8 cellular contexts compared by ENCODE assay signal in the genomic region with DNA sequence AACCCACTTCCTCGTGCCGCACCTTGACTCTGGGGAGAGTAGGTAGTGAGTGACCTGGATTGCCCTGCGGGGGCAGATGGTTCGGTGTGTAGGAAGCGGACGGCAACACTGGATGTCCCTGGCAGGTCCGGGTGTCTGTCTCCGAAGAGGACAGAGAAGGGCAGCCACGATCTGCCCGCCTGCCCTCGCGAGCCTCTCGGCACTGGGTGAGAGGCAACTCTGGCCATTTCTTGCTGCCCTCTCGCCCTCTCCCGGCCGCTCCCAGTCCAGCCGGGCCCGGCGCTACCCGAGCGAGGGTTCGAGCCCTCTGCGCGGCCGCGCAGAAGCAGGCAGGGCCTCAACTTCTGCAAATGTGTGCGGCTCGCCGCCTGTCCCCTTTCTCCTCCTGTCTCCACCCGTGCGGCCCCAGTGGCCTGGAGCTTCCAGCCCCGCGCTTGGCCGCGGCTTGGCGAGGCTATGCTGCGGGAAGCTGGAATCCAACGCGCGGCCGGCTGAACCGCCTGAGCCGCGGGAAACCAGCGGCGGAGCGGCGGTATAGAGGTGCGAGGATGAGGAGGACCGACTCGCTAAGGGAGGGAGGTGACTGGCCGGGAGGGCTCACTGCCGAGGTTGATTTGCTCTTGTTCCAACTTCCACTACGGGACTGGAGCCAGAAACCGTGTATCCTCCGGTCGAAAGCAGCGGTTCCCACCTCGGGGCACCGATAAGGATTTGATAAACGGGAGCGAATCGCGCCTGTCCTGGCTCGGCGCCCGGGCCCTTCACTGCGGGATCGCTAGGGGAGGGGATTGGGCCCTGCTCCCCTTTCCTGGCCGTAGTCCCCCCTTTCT. TPM values are rescaled to one million over a fixed set of nuclear protein-coding genes. Genes with fewer than 3 reads are reported as not detected.
DNase-seq lines count a peak whose midpoint lies in the region; ATAC-seq and TF ChIP-seq lines count a peak whose summit lies in the region.

No MANE protein-coding gene starts in this region.

- H3K4me2 ChIP-seq in skeletal muscle satellite cell (ENCODE audit: low read length) = peak overlapping the region; percentile 84

- no peaks in the 10 kb centered on the region for H3K27me3 ChIP-seq in SJCRH30
- peaks cover 95% of the 10 kb centered on the region for H3K27me3 ChIP-seq in iPS-20b (ENCODE audit: insufficient read depth, low read length)
- H3K27me3 ChIP-seq in skeletal muscle satellite cell (ENCODE audit: control insufficient read depth, insufficient read depth, low read length) = no peaks in the 10 kb centered on the region

- H3K27me3 Mint-ChIP-seq in MCF 10A (ENCODE audit: insufficient read depth, unreplicated experiment) = no peaks in the 10 kb centered on the region

- H3K9me3 Mint-ChIP-seq in MCF 10A (ENCODE audit: unreplicated experiment) = no peaks in the 10 kb centered on the region

- H3K36me3 ChIP-seq in SJCRH30 = no peaks in the 10 kb centered on the region
- no peaks in the 10 kb centered on the region for H3K36me3 ChIP-seq in iPS-20b (ENCODE audit: insufficient read depth, low read depth, low read length)
- no peaks in the 10 kb centered on the region for H3K36me3 ChIP-seq in skeletal muscle satellite cell (ENCODE audit: insufficient read depth, low read length)

- POLR2A ChIA-PET in MCF 10A (lab: Yijun Ruan, JAX) = interaction anchor here (0.7 to 24.9 kb wide), 17 partner anchors 13 to 475 kb away, joined by 3 to 553 read pairs (median 5); no protein-coding TSS in a partner anchor

- TF ChIP-seq CTCF in MCF 10A (IDR thresholded peaks at IDR 0.05; ENCODE audit: unreplicated experiment) = peak; percentile 15

- H3K4me1 ChIP-seq in SJCRH30 = no peaks in the 10 kb centered on the region
- H3K4me1 ChIP-seq in iPS-20b (ENCODE audit: insufficient read depth, low read length) = peaks cover 11% of the 10 kb centered on the region; the same call in 1 of the 2 replicates
- peaks cover 16% of the 10 kb centered on the region for H3K4me1 ChIP-seq in skeletal muscle satellite cell (ENCODE audit: control insufficient read depth, insufficient read depth, low read length)

- intact Hi-C loops in MCF 10A (cut with micrococcal nuclease) = loop anchor here (1.0 to 5.0 kb wide), 7 partner anchors 34 to 656 kb away; no protein-coding TSS in a partner anchor

- H3K4me1 Mint-ChIP-seq in MCF 10A (ENCODE audit: insufficient read depth, unreplicated experiment) = peaks cover 22% of the 10 kb centered on the region

- H3K36me3 Mint-ChIP-seq in MCF 10A (ENCODE audit: insufficient read depth, unreplicated experiment) = peaks cover 7% of the 10 kb centered on the region

- H3K9ac ChIP-seq in iPS-20b (ENCODE audit: low read depth, low read length) (no peak overlapping the region), skeletal muscle satellite cell (ENCODE audit: low read depth, low read length) (peak overlapping the region; percentile 81)

- H3K4me3 Mint-ChIP-seq in MCF 10A (ENCODE audit: unreplicated experiment) = peak overlapping the region; percentile 86

- peak overlapping the region; percentile 4; the same call in 1 of the 2 replicates for H3K27ac ChIP-seq in SJCRH30
- no peak overlapping the region for H3K27ac ChIP-seq in iPS-20b (ENCODE audit: low read length)

- peak overlapping the region; percentile 62 for H3K4me3 ChIP-seq in SJCRH30
- H3K4me3 ChIP-seq in iPS-20b (ENCODE audit: low read length) = peak overlapping the region; percentile 77
- H3K4me3 ChIP-seq in skeletal muscle satellite cell (ENCODE audit: low read length) = peak overlapping the region; percentile 75

- H3K9me3 ChIP-seq in SJCRH30 (replicated peaks) (no peaks in the 10 kb centered on the region), iPS-20b (ENCODE audit: insufficient read depth, low read depth, low read length) (no peaks in the 10 kb centered on the region; the same call in 1 of the 2 replicates), skeletal muscle satellite cell (replicated peaks; ENCODE audit: low read length) (no peaks in the 10 kb centered on the region)

- no peak for ATAC-seq in HG03521 (IDR thresholded peaks at IDR 0.05; ENCODE audit: unreplicated experiment)

- CTCF ChIA-PET in MCF 10A (lab: Yijun Ruan, JAX) = interaction anchor here (0.6 to 2.6 kb wide), 17 partner anchors 12 to 1328 kb away, joined by 3 to 11 read pairs (median 4); no protein-coding TSS in a partner anchor

- BruUV-seq in MCF 10A (replicated peaks; lab: Mats Ljungman, UMichigan) = no TSS peak

- peak overlapping the region; percentile 75 for H3K27ac Mint-ChIP-seq in MCF 10A (ENCODE audit: low read depth, unreplicated experiment)

- peak; percentile 20 for DNase-seq in stimulated activated CD4-positive, alpha-beta T cell treated with anti-CD3 and anti-CD28 coated beads, Interleukin-12 subunit alpha, Interleukin-12 subunit beta, amount 100 ng/mL, for 4 hours
- no peak for DNase-seq in stimulated activated CD4-positive, alpha-beta T cell treated with anti-CD3 and anti-CD28 coated beads, Interleukin-4, amount 100 ng/mL, for 4 hours
- peak; percentile 25 to 41 for DNase-seq in SJCRH30
- peak; percentile 58 for DNase-seq in MCF 10A (ENCODE audit: unreplicated experiment)
- no peak for DNase-seq in GM19240 (ENCODE audit: insufficient read length, low spot score)

RNA-seq across cellular contexts. Expression of gene EPAS1, which starts 1.5 kb away (rescaled TPM):
- total RNA-seq in SJCRH30 (2014; rRNA removed; shearing (Covaris generic)) = 16.5 and 17.3 TPM in 2 replicates
- 146 and 200 TPM in 2 replicates for total RNA-seq in MCF 10A (2022)
- 46.3 and 63.6 TPM in 2 replicates for total RNA-seq in skeletal muscle satellite cell (2012; rRNA removed)

Comparison
In these comparisons a context has a peak if more than half of its experiments do, and no peak if none do; other contexts are left out.
1. DNase-seq: peak in stimulated activated CD4-positive, alpha-beta T cell treated with anti-CD3 and anti-CD28 coated beads, Interleukin-12 subunit alpha, Interleukin-12 subunit beta, amount 100 ng/mL, for 4 hours (single experiment), SJCRH30 (2 of 2) and MCF 10A (single experiment); none in stimulated activated CD4-positive, alpha-beta T cell treated with anti-CD3 and anti-CD28 coated beads, Interleukin-4, amount 100 ng/mL, for 4 hours (0 of 2) and GM19240 (single experiment).
2. Peak in every context shown above with its lines, with median percentiles within 50 percentile points of each other: H3K4me3 ChIP-seq.